Comparison of ENCODE assay signal across 1 cellular context in the genomic region with DNA sequence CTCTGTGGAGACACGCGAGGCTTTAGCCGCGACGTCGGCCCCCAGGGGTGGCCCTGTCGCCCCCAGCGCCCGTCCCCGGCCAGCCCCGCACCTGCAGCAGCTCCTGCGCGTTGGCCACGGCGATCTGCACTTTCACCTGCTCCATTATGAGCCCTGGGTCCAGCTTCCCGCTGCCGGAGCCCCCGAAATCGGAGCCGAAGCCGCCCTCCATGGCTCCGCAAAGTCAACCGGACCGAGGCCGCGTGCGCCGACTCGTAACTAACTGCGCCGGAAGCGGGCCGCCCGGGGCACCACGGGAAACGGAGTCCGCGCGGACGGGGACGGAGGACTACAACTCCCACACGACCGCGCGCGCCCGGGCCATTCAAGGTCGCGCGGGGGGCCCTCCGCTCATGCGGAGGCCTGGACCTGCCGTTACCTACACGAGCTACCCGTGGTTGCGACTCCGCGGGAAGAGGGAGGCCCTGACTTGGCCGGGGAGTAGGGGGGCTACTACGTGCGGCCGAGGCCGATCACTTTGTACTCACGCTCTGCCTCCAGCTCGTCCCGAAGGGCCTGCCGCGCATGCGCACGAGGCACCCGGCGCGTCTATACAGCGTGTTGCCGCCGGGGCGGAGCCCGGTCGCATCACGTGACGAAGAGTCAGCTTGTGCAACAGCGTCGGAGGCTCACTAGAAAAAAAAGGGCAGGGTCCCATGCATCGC.
A peak's percentile ranks its signal among the peaks of the same experiment; 100 is the strongest.
TF ChIP-seq lines count a peak whose summit lies in the region.

A gene (minus strand): TSS at position 264 of the 704 bp plus-strand sequence. CDS start 53 bp downstream, at position 211.

TF ChIP-seq in HepG2, 621 proteins besides CTCF, POLR2A, EP300 and RAD21 (continued from another document and continues in another):
- TF ChIP-seq, protein P1, sequence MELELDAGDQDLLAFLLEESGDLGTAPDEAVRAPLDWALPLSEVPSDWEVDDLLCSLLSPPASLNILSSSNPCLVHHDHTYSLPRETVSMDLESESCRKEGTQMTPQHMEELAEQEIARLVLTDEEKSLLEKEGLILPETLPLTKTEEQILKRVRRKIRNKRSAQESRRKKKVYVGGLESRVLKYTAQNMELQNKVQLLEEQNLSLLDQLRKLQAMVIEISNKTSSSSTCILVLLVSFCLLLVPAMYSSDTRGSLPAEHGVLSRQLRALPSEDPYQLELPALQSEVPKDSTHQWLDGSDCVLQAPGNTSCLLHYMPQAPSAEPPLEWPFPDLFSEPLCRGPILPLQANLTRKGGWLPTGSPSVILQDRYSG (CRISPR knock-in tag; IDR thresholded peaks at IDR 0.05): peak; percentile 67; the same call in 1 of the 2 replicates
- TF ChIP-seq, protein P2, sequence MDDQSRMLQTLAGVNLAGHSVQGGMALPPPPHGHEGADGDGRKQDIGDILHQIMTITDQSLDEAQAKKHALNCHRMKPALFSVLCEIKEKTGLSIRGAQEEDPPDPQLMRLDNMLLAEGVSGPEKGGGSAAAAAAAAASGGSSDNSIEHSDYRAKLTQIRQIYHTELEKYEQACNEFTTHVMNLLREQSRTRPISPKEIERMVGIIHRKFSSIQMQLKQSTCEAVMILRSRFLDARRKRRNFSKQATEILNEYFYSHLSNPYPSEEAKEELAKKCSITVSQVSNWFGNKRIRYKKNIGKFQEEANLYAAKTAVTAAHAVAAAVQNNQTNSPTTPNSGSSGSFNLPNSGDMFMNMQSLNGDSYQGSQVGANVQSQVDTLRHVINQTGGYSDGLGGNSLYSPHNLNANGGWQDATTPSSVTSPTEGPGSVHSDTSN (CRISPR knock-in tag; IDR thresholded peaks at IDR 0.05; ENCODE audit: borderline replicate concordance): peak; percentile 26; the same call in 1 of the 2 replicates
- TF ChIP-seq SUZ12 (IDR thresholded peaks at IDR 0.05; ENCODE audit: low read depth, low read length) (peak; percentile 76), ZSCAN21 (CRISPR knock-in tag; IDR thresholded peaks at IDR 0.05; ENCODE audit: borderline replicate concordance) (no peak; the same call in 1 of the 2 replicates), ZNF251 (CRISPR knock-in tag; IDR thresholded peaks at IDR 0.05) (no peak), ZNF549 (CRISPR knock-in tag; IDR thresholded peaks at IDR 0.05) (no peak), TAF1 (CRISPR knock-in tag; IDR thresholded peaks at IDR 0.05) (peak; percentile 70), ZNF709 (CRISPR knock-in tag; IDR thresholded peaks at IDR 0.05) (peak; percentile 80), ZSCAN20 (CRISPR knock-in tag; IDR thresholded peaks at IDR 0.05; ENCODE audit: borderline replicate concordance) (peak; percentile 78), ZSCAN29 (CRISPR knock-in tag; conservative IDR thresholded peaks at IDR 0.05) (peak; percentile 70; the same call in 1 of the 2 replicates), TBL1XR1 (IDR thresholded peaks at IDR 0.05; ENCODE audit: borderline replicate concordance, low read length, partially characterized antibody) (no peak), ZNF510 (CRISPR knock-in tag; IDR thresholded peaks at IDR 0.05; ENCODE audit: low read depth) (peak; percentile 93), ZNF441 (CRISPR knock-in tag; IDR thresholded peaks at IDR 0.05; ENCODE audit: borderline replicate concordance) (0 out of 2 replicates have a peak, but pooled peaks have one; percentile 40), ZBTB1 (CRISPR knock-in tag; IDR thresholded peaks at IDR 0.05; ENCODE audit: borderline replicate concordance) (no peak), CCDC6 (CRISPR knock-in tag; IDR thresholded peaks at IDR 0.05) (peak; percentile 11; the same call in 1 of the 2 replicates), TMF1 (CRISPR knock-in tag; IDR thresholded peaks at IDR 0.05; ENCODE audit: low read depth) (0 out of 2 replicates have a peak, but pooled peaks have one; percentile 56), ZIK1 (CRISPR knock-in tag; IDR thresholded peaks at IDR 0.05; ENCODE audit: borderline replicate concordance, low read depth) (peak; percentile 31; the same call in 1 of the 2 replicates), RFXAP (CRISPR knock-in tag; IDR thresholded peaks at IDR 0.05; ENCODE audit: borderline replicate concordance) (no peak; the same call in 1 of the 2 replicates), CBX5 (CRISPR knock-in tag; IDR thresholded peaks at IDR 0.05; ENCODE audit: borderline replicate concordance) (peak; percentile 18; the same call in 1 of the 2 replicates), TCF12 (IDR thresholded peaks at IDR 0.05) (no peak), TCF12 (CRISPR knock-in tag; IDR thresholded peaks at IDR 0.05) (peak; percentile 76), ZNF782 (CRISPR knock-in tag; IDR thresholded peaks at IDR 0.05; ENCODE audit: borderline replicate concordance) (no peak), SP4 (CRISPR knock-in tag; IDR thresholded peaks at IDR 0.05) (peak; percentile 77), SMAD3 (CRISPR knock-in tag; IDR thresholded peaks at IDR 0.05) (peak; percentile 70), ZNF670 (CRISPR knock-in tag; IDR thresholded peaks at IDR 0.05; ENCODE audit: borderline replicate concordance) (no peak), HOXA5 (CRISPR knock-in tag; IDR thresholded peaks at IDR 0.05) (peak; percentile 55), NR2F2 (IDR thresholded peaks at IDR 0.05; ENCODE audit: borderline replicate concordance, low read depth) (peak; percentile 17; the same call in 1 of the 2 replicates), GLI4 (CRISPR knock-in tag; IDR thresholded peaks at IDR 0.05; ENCODE audit: borderline replicate concordance) (no peak), POLR2AphosphoS5 (IDR thresholded peaks at IDR 0.05; ENCODE audit: low read depth, low read length) (peak; percentile 83)
- TF ChIP-seq, protein P3, sequence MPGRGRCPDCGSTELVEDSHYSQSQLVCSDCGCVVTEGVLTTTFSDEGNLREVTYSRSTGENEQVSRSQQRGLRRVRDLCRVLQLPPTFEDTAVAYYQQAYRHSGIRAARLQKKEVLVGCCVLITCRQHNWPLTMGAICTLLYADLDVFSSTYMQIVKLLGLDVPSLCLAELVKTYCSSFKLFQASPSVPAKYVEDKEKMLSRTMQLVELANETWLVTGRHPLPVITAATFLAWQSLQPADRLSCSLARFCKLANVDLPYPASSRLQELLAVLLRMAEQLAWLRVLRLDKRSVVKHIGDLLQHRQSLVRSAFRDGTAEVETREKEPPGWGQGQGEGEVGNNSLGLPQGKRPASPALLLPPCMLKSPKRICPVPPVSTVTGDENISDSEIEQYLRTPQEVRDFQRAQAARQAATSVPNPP (CRISPR knock-in tag; IDR thresholded peaks at IDR 0.05): 0 out of 2 replicates have a peak, but pooled peaks have one; percentile 63
- TF ChIP-seq, protein P4, sequence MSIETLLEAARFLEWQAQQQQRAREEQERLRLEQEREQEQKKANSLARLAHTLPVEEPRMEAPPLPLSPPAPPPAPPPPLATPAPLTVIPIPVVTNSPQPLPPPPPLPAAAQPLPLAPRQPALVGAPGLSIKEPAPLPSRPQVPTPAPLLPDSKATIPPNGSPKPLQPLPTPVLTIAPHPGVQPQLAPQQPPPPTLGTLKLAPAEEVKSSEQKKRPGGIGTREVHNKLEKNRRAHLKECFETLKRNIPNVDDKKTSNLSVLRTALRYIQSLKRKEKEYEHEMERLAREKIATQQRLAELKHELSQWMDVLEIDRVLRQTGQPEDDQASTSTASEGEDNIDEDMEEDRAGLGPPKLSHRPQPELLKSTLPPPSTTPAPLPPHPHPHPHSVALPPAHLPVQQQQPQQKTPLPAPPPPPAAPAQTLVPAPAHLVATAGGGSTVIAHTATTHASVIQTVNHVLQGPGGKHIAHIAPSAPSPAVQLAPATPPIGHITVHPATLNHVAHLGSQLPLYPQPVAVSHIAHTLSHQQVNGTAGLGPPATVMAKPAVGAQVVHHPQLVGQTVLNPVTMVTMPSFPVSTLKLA (IDR thresholded peaks at IDR 0.05): peak; percentile 70; the same call in 1 of the 2 replicates
- TF ChIP-seq, protein P5, sequence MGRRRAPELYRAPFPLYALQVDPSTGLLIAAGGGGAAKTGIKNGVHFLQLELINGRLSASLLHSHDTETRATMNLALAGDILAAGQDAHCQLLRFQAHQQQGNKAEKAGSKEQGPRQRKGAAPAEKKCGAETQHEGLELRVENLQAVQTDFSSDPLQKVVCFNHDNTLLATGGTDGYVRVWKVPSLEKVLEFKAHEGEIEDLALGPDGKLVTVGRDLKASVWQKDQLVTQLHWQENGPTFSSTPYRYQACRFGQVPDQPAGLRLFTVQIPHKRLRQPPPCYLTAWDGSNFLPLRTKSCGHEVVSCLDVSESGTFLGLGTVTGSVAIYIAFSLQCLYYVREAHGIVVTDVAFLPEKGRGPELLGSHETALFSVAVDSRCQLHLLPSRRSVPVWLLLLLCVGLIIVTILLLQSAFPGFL (CRISPR knock-in tag; IDR thresholded peaks at IDR 0.05): peak; percentile 50; the same call in 1 of the 2 replicates
- TF ChIP-seq, protein P6, sequence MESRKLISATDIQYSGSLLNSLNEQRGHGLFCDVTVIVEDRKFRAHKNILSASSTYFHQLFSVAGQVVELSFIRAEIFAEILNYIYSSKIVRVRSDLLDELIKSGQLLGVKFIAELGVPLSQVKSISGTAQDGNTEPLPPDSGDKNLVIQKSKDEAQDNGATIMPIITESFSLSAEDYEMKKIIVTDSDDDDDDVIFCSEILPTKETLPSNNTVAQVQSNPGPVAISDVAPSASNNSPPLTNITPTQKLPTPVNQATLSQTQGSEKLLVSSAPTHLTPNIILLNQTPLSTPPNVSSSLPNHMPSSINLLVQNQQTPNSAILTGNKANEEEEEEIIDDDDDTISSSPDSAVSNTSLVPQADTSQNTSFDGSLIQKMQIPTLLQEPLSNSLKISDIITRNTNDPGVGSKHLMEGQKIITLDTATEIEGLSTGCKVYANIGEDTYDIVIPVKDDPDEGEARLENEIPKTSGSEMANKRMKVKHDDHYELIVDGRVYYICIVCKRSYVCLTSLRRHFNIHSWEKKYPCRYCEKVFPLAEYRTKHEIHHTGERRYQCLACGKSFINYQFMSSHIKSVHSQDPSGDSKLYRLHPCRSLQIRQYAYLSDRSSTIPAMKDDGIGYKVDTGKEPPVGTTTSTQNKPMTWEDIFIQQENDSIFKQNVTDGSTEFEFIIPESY (CRISPR knock-in tag; IDR thresholded peaks at IDR 0.05): peak; percentile 32
- TF ChIP-seq, protein P7, sequence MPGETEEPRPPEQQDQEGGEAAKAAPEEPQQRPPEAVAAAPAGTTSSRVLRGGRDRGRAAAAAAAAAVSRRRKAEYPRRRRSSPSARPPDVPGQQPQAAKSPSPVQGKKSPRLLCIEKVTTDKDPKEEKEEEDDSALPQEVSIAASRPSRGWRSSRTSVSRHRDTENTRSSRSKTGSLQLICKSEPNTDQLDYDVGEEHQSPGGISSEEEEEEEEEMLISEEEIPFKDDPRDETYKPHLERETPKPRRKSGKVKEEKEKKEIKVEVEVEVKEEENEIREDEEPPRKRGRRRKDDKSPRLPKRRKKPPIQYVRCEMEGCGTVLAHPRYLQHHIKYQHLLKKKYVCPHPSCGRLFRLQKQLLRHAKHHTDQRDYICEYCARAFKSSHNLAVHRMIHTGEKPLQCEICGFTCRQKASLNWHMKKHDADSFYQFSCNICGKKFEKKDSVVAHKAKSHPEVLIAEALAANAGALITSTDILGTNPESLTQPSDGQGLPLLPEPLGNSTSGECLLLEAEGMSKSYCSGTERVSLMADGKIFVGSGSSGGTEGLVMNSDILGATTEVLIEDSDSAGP (CRISPR knock-in tag; IDR thresholded peaks at IDR 0.05; ENCODE audit: borderline replicate concordance): no peak; the same call in 1 of the 2 replicates
- TF ChIP-seq, protein P8, sequence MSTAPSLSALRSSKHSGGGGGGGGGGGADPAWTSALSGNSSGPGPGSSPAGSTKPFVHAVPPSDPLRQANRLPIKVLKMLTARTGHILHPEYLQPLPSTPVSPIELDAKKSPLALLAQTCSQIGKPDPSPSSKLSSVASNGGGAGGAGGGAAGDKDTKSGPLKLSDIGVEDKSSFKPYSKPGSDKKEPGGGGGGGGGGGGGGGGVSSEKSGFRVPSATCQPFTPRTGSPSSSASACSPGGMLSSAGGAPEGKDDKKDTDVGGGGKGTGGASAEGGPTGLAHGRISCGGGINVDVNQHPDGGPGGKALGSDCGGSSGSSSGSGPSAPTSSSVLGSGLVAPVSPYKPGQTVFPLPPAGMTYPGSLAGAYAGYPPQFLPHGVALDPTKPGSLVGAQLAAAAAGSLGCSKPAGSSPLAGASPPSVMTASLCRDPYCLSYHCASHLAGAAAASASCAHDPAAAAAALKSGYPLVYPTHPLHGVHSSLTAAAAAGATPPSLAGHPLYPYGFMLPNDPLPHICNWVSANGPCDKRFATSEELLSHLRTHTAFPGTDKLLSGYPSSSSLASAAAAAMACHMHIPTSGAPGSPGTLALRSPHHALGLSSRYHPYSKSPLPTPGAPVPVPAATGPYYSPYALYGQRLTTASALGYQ (CRISPR knock-in tag; IDR thresholded peaks at IDR 0.05): peak; percentile 81
- TF ChIP-seq, protein P9, sequence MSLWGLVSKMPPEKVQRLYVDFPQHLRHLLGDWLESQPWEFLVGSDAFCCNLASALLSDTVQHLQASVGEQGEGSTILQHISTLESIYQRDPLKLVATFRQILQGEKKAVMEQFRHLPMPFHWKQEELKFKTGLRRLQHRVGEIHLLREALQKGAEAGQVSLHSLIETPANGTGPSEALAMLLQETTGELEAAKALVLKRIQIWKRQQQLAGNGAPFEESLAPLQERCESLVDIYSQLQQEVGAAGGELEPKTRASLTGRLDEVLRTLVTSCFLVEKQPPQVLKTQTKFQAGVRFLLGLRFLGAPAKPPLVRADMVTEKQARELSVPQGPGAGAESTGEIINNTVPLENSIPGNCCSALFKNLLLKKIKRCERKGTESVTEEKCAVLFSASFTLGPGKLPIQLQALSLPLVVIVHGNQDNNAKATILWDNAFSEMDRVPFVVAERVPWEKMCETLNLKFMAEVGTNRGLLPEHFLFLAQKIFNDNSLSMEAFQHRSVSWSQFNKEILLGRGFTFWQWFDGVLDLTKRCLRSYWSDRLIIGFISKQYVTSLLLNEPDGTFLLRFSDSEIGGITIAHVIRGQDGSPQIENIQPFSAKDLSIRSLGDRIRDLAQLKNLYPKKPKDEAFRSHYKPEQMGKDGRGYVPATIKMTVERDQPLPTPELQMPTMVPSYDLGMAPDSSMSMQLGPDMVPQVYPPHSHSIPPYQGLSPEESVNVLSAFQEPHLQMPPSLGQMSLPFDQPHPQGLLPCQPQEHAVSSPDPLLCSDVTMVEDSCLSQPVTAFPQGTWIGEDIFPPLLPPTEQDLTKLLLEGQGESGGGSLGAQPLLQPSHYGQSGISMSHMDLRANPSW (CRISPR knock-in tag; IDR thresholded peaks at IDR 0.05; ENCODE audit: borderline replicate concordance): peak; percentile 95; the same call in 1 of the 2 replicates
- TF ChIP-seq, protein P10, sequence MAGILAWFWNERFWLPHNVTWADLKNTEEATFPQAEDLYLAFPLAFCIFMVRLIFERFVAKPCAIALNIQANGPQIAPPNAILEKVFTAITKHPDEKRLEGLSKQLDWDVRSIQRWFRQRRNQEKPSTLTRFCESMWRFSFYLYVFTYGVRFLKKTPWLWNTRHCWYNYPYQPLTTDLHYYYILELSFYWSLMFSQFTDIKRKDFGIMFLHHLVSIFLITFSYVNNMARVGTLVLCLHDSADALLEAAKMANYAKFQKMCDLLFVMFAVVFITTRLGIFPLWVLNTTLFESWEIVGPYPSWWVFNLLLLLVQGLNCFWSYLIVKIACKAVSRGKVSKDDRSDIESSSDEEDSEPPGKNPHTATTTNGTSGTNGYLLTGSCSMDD (CRISPR knock-in tag; IDR thresholded peaks at IDR 0.05): no peak
- TF ChIP-seq, protein P11, sequence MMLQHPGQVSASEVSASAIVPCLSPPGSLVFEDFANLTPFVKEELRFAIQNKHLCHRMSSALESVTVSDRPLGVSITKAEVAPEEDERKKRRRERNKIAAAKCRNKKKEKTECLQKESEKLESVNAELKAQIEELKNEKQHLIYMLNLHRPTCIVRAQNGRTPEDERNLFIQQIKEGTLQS (CRISPR knock-in tag; IDR thresholded peaks at IDR 0.05): 0 out of 2 replicates have a peak, but pooled peaks have one; percentile 8
